Comparison of ENCODE assay signal across 11 cellular contexts in the genomic region with DNA sequence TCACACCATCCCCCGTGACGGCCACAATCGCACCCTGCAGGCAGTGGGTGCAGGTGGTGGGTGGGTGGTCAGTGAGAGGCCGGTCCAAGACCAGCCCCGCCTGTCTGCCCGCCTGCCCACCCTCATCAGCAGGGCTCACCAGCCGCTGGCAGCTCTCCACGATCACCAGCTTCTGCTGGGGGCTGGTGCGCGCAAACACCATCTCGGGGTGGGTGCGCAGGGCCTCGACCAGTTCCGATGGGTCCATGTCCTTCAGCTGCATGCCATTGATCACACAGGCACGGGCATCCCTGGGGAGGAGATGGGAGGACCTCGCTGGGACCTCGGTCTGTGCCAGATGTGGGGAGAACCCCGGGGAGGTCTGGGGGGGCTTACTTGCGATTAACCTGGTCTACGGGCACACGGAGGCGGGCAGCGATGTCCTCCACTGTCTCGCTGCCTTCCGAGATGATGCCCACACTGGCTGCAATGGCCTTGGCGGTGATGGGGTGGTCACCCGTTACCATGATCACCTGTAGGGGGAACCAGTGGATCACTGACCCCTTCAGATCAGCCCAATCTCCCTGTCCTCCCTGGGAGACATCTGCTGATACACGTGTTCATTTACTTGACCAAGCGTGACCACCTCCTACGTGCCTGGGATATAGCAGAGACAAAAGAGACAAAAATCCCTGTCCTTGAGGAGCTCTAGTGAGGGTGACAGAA. TPM values are rescaled to one million over a fixed set of nuclear protein-coding genes. Genes with fewer than 3 reads are reported as not detected.
DNase-seq lines count a peak whose midpoint lies in the region; ATAC-seq and TF ChIP-seq lines count a peak whose summit lies in the region.
"Had no signal": no experiment of that assay in that cellular context is flagged by ENCODE, and none has a peak within 500 bp of the region (broad histone marks: within the 10 kb centered on the region; RNA-seq: fewer than 3 reads in every experiment).

No MANE protein-coding gene starts in this region.

- no peaks in the 10 kb centered on the region for H3K36me3 ChIP-seq in HCT116 (ENCODE audit: control insufficient read depth in 1 of 2, insufficient read depth in 2 of 2, low read length in 2 of 2)

- intact Hi-C loops in HCT116 (cut with micrococcal nuclease): no loop called here

- peak; percentile 72 for TF ChIP-seq RAD21 in HCT116 (IDR thresholded peaks at IDR 0.05; ENCODE audit: low read depth)

- TF ChIP-seq CTCF in HCT116 (IDR thresholded peaks at IDR 0.05 in 2 of 3, conservative IDR thresholded peaks at IDR 0.05 in 1 of 3; ENCODE audit: borderline replicate concordance in 1 of 3, insufficient read depth in 1 of 3, low read depth in 2 of 3, low read length in 2 of 3): peak; percentile 30 to 55 (median 53)

- peak; percentile 55 for ATAC-seq in HCT116
- ATAC-seq in HG03175 (IDR thresholded peaks at IDR 0.05; ENCODE audit: unreplicated experiment): no peak
- ATAC-seq: activated naive CD4-positive, alpha-beta T cell treated with anti-CD3 and anti-CD28 coated beads, Interleukin-2, amount 50 U/mL, for 72 hours; left colon had no signal

- no peaks in the 10 kb centered on the region for H3K9me3 ChIP-seq in HCT116 (ENCODE audit: control insufficient read depth in 1 of 2, insufficient read depth in 1 of 2, low read depth in 1 of 2, low read length in 2 of 2)

- peaks cover 0 to 12% of the 10 kb centered on the region in 2 experiments; a peak in 2 of 4 replicates for H3K4me1 ChIP-seq in HCT116 (ENCODE audit: control insufficient read depth in 1 of 2, insufficient read depth in 2 of 2, low read length in 2 of 2)

- no peaks in the 10 kb centered on the region for H3K27me3 ChIP-seq in HCT116 (ENCODE audit: insufficient read depth, low read length)

- TF ChIP-seq POLR2A in HCT116 (IDR thresholded peaks at IDR 0.05; ENCODE audit: borderline replicate concordance, extremely low read depth, insufficient read depth, insufficient read length): no peak

- POLR2A ChIA-PET in HCT116 (lab: Charles Lee): interaction anchor here (0.9 kb wide), 1 partner anchor 45 kb away, joined by 3 read pairs; no protein-coding TSS in a partner anchor

- no peak overlapping the region for H3K4me2 ChIP-seq in HCT116 (ENCODE audit: low read length)

- no peaks in the 10 kb centered on the region for H4K20me1 ChIP-seq in HCT116 (ENCODE audit: insufficient read depth)

- CTCF ChIA-PET in HCT116 (lab: Charles Lee): interaction anchor here (1.0 to 1.2 kb wide), 2 partner anchors 37 to 157 kb away, joined by 3 read pairs; no protein-coding TSS in a partner anchor

- H3K4me3 ChIP-seq in HCT116 (replicated peaks in 1 of 2; ENCODE audit: low read depth in 1 of 2, low read length in 2 of 2): no peak overlapping the region

- H3K9me2 ChIP-seq in HCT116 (ENCODE audit: insufficient read depth): no peaks in the 10 kb centered on the region

- no peak overlapping the region for H3K9ac ChIP-seq in HCT116 (ENCODE audit: low read length)

- H3K79me2 ChIP-seq in HCT116 (ENCODE audit: insufficient read depth, low read length): no peaks in the 10 kb centered on the region

- no peak overlapping the region for H3K27ac ChIP-seq in HCT116 (ENCODE audit: low read depth, low read length)

- no TSS peak for BruUV-seq in HCT116 (replicated peaks; lab: Mats Ljungman, UMichigan)

- DNase-seq in COLO668 (lab: John Stamatoyannopoulos, UW; ENCODE audit: unreplicated experiment): peak; percentile 23
- DNase-seq in HCT116 (ENCODE audit: low read depth, low spot score): peak; percentile 40
- DNase-seq in RKO (ENCODE audit: low spot score): peak; percentile 45
- DNase-seq in iPS DF 19.7 (ENCODE audit: low read depth, low spot score): peak; percentile 45
- no peak for DNase-seq in GOT3 (lab: John Stamatoyannopoulos, UW)
- no peak for DNase-seq in SIG-M5 treated with dmso at 0.1 percent for 504 hours (lab: John Stamatoyannopoulos, UW; ENCODE audit: unreplicated experiment)
- DNase-seq in T-helper 2 cell: no peak
- DNase-seq: left colon, NCI-H2171 had no signal

- H2AFZ ChIP-seq in HCT116 (ENCODE audit: low read depth, low read length, poor library complexity, severe bottlenecking): peak overlapping the region; percentile 61

- RAD21 ChIA-PET in HCT116 (lab: Charles Lee; ENCODE audit: low non-redundant PET in 1 of 2, low total read pairs in 2 of 2, uncharacterized antibody in 2 of 2, unreplicated experiment in 2 of 2): no interaction called here

TF ChIP-seq in HCT116, 20 proteins besides CTCF, POLR2A, EP300 and RAD21:
- TF ChIP-seq, protein P1, sequence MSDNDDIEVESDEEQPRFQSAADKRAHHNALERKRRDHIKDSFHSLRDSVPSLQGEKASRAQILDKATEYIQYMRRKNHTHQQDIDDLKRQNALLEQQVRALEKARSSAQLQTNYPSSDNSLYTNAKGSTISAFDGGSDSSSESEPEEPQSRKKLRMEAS (IDR thresholded peaks at IDR 0.05): peak; percentile 18; the same call in 1 of the 2 replicates
- no peak for TF ChIP-seq POLR2AphosphoS5 (IDR thresholded peaks at IDR 0.05; ENCODE audit: low read depth, low read length)

RNA-seq across cellular contexts. Expression of gene ATP4A, which starts 8.0 kb away (rescaled TPM):
- 0.27 TPM for total RNA-seq in HCT116 (2021; ENCODE audit: unreplicated experiment)
- 0.30 TPM in 2 replicates for polyA plus RNA-seq in HCT116 (2012)
- total RNA-seq: activated naive CD4-positive, alpha-beta T cell treated with anti-CD3 and anti-CD28 coated beads, Interleukin-2, amount 50 U/mL, for 72 hours; left colon had no signal

RNA-seq across cellular contexts. Expression of gene TMEM147, which starts 10.0 kb away (rescaled TPM):
- 128 TPM for total RNA-seq in HCT116 (2021; ENCODE audit: unreplicated experiment)
- 192 and 211 TPM in 2 replicates for polyA plus RNA-seq in HCT116 (2012)

RNA-seq across cellular contexts. Expression of gene GAPDHS, which starts 22.2 kb away (rescaled TPM):
- total RNA-seq in HCT116 (2021; ENCODE audit: unreplicated experiment): not detected
- polyA plus RNA-seq in HCT116 (2012): 0.09 TPM in 1 of 2 replicates, not detected in the other
- total RNA-seq: activated naive CD4-positive, alpha-beta T cell treated with anti-CD3 and anti-CD28 coated beads, Interleukin-2, amount 50 U/mL, for 72 hours; left colon had no signal

RNA-seq across cellular contexts. Expression of gene SBSN, which starts 27.3 kb away (rescaled TPM):
- total RNA-seq in HCT116 (2021; ENCODE audit: unreplicated experiment): 0.66 TPM
- polyA plus RNA-seq in HCT116 (2012): 0.17 and 0.23 TPM in 2 replicates
- total RNA-seq: activated naive CD4-positive, alpha-beta T cell treated with anti-CD3 and anti-CD28 coated beads, Interleukin-2, amount 50 U/mL, for 72 hours; left colon had no signal

RNA-seq across cellular contexts. Expression of gene PMIS2, which starts 30.5 kb away (rescaled TPM):
- not detected for total RNA-seq in HCT116 (2021; ENCODE audit: unreplicated experiment)
- not detected in 2 replicates for polyA plus RNA-seq in HCT116 (2012)
- total RNA-seq: activated naive CD4-positive, alpha-beta T cell treated with anti-CD3 and anti-CD28 coated beads, Interleukin-2, amount 50 U/mL, for 72 hours; left colon had no signal

Comparison
In these comparisons a context has a peak if more than half of its experiments do, and no peak if none do; other contexts are left out.
1. DNase-seq: peak in COLO668 (single experiment), HCT116 (single experiment), RKO (single experiment) and iPS DF 19.7 (single experiment); none in GOT3 (single experiment), SIG-M5 treated with dmso at 0.1 percent for 504 hours (single experiment) and T-helper 2 cell (0 of 5).